ENCODE assay signal across 10 cellular contexts in the genomic region with DNA sequence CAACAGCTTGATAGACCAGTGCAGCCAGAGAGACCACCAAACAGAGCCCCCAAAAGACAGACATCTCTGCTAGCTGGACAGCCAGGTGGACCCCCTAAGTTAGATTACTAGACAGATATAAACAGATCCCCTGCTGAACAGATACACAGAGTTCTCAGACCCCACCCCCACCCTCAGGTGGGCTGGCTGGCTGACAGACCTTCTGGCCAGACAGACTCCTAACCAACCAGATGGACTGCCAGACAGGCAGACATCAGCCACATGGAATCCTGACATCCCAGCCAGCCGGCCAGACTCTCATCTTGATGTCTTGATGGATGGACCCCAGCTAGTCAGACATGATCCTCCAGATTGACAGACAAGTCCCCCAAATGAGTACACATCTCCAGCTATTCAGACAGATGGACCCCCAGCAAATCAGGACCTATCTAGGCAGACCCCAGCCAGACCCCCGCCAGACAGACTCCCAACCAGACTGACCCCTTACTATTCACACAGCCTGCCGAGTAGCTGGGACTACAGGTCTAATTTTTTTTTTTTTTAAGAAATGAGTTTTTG. TPM values are rescaled to one million over a fixed set of nuclear protein-coding genes. Genes with fewer than 3 reads are reported as not detected.
DNase-seq lines count a peak whose midpoint lies in the region; TF ChIP-seq lines count a peak whose summit lies in the region.
"Had no signal": no experiment of that assay in that cellular context is flagged by ENCODE, and none has a peak within 500 bp of the region (broad histone marks: within the 10 kb centered on the region; RNA-seq: fewer than 3 reads in every experiment).

No MANE protein-coding gene starts in this region.

- H3K4me3 Mint-ChIP-seq in activated naive CD8-positive, alpha-beta T cell treated with anti-CD3 and anti-CD28 coated beads for 36 hours, result peak overlapping the region; percentile 92

- peaks cover 22% of the 10 kb centered on the region for H3K4me1 ChIP-seq in ACC112 (ENCODE audit: control insufficient read depth, insufficient read depth, low read length, unreplicated experiment)

- DNase-seq in GM12865 (ENCODE audit: low read depth), result no peak
- DNase-seq in activated naive CD8-positive, alpha-beta T cell treated with anti-CD3 and anti-CD28 coated beads for 36 hours, result no peak
- DNase-seq in mesenteric fat pad (ENCODE audit: low spot score), result peak; percentile 81
- DNase-seq in retina, result no peak
- no peak for DNase-seq in NCI-H82 (lab: John Stamatoyannopoulos, UW)
- no peak for DNase-seq in epidermal melanocyte (ENCODE audit: insufficient read length, low spot score)
- DNase-seq in dedifferentiated amniotic fluid mesenchymal stem cell (ENCODE audit: extremely low spot score), result no peak
- DNase-seq: NCI-H510A; stimulated activated CD4-positive, alpha-beta T cell treated with anti-CD3 and anti-CD28 coated beads, Interleukin-2, amount 100 ng/mL, for 48 hours had no signal

- no peaks in the 10 kb centered on the region for H3K27me3 ChIP-seq in ACC112 (ENCODE audit: insufficient read depth, low read length)

- no peak overlapping the region for H3K27ac Mint-ChIP-seq in activated naive CD8-positive, alpha-beta T cell treated with anti-CD3 and anti-CD28 coated beads for 36 hours

- peaks cover 14% of the 10 kb centered on the region; the same call in 1 of the 2 replicates for H3K36me3 ChIP-seq in ACC112 (ENCODE audit: insufficient read depth, low read length)

- H3K4me3 ChIP-seq in ACC112 (ENCODE audit: low read depth, low read length) (peak overlapping the region; percentile 96), GM12865 (ENCODE audit: low read depth, low read length) (peak overlapping the region; percentile 97)

- H3K79me2 ChIP-seq in ACC112 (ENCODE audit: control insufficient read depth, insufficient read depth, low read length, unreplicated experiment), result peaks cover 48% of the 10 kb centered on the region

- H3K36me3 Mint-ChIP-seq in activated naive CD8-positive, alpha-beta T cell treated with anti-CD3 and anti-CD28 coated beads for 36 hours, result peaks cover 56% of the 10 kb centered on the region

- H3K9me3 Mint-ChIP-seq in activated naive CD8-positive, alpha-beta T cell treated with anti-CD3 and anti-CD28 coated beads for 36 hours, result peaks cover 5% of the 10 kb centered on the region

- peaks cover 55% of the 10 kb centered on the region for H3K4me1 Mint-ChIP-seq in activated naive CD8-positive, alpha-beta T cell treated with anti-CD3 and anti-CD28 coated beads for 36 hours

- no peak overlapping the region for H2AFZ ChIP-seq in ACC112 (ENCODE audit: low read length, unreplicated experiment)

- H3K27ac ChIP-seq in ACC112 (ENCODE audit: low read depth, low read length), result no peak overlapping the region

- no peaks in the 10 kb centered on the region for H3K27me3 Mint-ChIP-seq in activated naive CD8-positive, alpha-beta T cell treated with anti-CD3 and anti-CD28 coated beads for 36 hours

- no peak for TF ChIP-seq CTCF in GM12865 (IDR thresholded peaks at IDR 0.05; ENCODE audit: insufficient read depth, low read depth, low read length, missing control alignments)

RNA-seq across cellular contexts. Expression of a gene that starts 18.0 kb away (rescaled TPM):
- 10 to 100 TPM; 36.4 to 37.2 TPM for total RNA-seq in activated naive CD8-positive, alpha-beta T cell treated with anti-CD3 and anti-CD28 coated beads for 36 hours
- 52.2 TPM for total RNA-seq in mesenteric fat pad

RNA-seq across cellular contexts. Expression of a gene that starts 31.2 kb away (rescaled TPM):
- total RNA-seq in activated naive CD8-positive, alpha-beta T cell treated with anti-CD3 and anti-CD28 coated beads for 36 hours, result 100 to 1,000 TPM; 225 TPM
- 104 TPM for total RNA-seq in mesenteric fat pad
